ENCODE assay signal across 1 cellular context in the genomic region with DNA sequence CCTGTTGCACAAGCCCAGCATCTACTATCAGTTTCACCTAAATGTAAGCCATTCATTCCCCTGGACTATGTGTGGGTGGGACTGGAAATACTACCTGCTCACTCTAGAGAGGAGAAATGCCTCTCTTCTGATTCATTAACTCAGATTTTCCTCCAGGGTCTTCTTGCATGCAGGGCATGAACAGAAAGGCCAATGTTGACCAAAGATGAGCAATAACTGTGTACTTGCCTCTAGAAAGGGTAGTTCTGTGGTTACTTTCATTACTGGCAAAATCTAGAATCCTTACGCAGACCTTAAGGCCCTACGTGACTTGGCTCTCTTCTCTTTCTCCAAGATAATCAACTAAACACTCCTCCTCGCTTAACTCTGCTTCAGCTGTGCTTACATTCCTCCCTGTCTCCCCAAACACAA.
TF ChIP-seq lines count a peak whose summit lies in the region.

No MANE protein-coding gene starts in this region.

TF ChIP-seq in GM12878, 131 proteins besides CTCF, POLR2A, EP300 and RAD21 (continued from another document):
- TF ChIP-seq, protein P1, sequence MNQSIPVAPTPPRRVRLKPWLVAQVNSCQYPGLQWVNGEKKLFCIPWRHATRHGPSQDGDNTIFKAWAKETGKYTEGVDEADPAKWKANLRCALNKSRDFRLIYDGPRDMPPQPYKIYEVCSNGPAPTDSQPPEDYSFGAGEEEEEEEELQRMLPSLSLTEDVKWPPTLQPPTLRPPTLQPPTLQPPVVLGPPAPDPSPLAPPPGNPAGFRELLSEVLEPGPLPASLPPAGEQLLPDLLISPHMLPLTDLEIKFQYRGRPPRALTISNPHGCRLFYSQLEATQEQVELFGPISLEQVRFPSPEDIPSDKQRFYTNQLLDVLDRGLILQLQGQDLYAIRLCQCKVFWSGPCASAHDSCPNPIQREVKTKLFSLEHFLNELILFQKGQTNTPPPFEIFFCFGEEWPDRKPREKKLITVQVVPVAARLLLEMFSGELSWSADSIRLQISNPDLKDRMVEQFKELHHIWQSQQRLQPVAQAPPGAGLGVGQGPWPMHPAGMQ (IDR thresholded peaks at IDR 0.05; ENCODE audit: borderline replicate concordance), result no peak
- TF ChIP-seq TARDBP (IDR thresholded peaks at IDR 0.05; ENCODE audit: borderline replicate concordance) (no peak), POU2F2 (IDR thresholded peaks at IDR 0.05; ENCODE audit: borderline replicate concordance, low read depth, low read length) (no peak), CBX3 (IDR thresholded peaks at IDR 0.05; ENCODE audit: borderline replicate concordance, low read depth) (no peak)
- TF ChIP-seq, protein P2, sequence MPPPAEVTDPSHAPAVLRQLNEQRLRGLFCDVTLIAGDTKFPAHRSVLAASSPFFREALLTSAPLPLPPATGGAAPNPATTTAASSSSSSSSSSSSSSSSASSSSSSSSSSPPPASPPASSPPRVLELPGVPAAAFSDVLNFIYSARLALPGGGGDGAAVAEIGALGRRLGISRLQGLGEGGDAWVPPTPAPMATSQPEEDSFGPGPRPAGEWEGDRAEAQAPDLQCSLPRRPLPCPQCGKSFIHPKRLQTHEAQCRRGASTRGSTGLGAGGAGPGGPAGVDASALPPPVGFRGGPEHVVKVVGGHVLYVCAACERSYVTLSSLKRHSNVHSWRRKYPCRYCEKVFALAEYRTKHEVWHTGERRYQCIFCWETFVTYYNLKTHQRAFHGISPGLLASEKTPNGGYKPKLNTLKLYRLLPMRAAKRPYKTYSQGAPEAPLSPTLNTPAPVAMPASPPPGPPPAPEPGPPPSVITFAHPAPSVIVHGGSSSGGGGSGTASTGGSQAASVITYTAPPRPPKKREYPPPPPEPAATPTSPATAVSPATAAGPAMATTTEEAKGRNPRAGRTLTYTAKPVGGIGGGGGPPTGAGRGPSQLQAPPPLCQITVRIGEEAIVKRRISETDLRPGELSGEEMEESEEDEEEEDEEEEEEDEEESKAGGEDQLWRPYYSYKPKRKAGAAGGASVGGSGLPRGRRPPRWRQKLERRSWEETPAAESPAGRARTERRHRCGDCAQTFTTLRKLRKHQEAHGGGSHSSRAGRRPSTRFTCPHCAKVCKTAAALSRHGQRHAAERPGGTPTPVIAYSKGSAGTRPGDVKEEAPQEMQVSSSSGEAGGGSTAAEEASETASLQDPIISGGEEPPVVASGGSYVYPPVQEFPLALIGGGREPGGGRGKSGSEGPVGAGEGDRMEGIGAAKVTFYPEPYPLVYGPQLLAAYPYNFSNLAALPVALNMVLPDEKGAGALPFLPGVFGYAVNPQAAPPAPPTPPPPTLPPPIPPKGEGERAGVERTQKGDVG (CRISPR knock-in tag; IDR thresholded peaks at IDR 0.05), result no peak
